In genomic region chr1:39396671-39397070, GRCh38 we compare ENCODE assay signal across 19 cellular contexts.
DNase-seq lines count a peak whose midpoint lies in the region; ATAC-seq and TF ChIP-seq lines count a peak whose summit lies in the region.
"Had no signal": no experiment of that assay in that cellular context is flagged by ENCODE, and none has a peak within 500 bp of the region (broad histone marks: within the 10 kb centered on the region; RNA-seq: fewer than 3 reads in every experiment).

No MANE protein-coding gene starts in this region.

- ATAC-seq in natural killer cell: no peak
- no peak for ATAC-seq in natural killer cell treated with Interleukin-12 subunit alpha and Interleukin-12 subunit beta and Interleukin-15 and Interleukin-18, amount 100 ng/mL, for 72 hours
- no peak for ATAC-seq in GM18517 (IDR thresholded peaks at IDR 0.05; ENCODE audit: unreplicated experiment)
- no peak for ATAC-seq in GM21528 (IDR thresholded peaks at IDR 0.05; ENCODE audit: low FRiP score, unreplicated experiment)
- ATAC-seq: foreskin keratinocyte; naive thymus-derived CD4-positive, alpha-beta T cell; PC-3; psoas muscle; stimulated activated effector memory CD8-positive, alpha-beta T cell treated with anti-CD3 and anti-CD28 coated beads, Interleukin-12 subunit alpha, Interleukin-12 subunit beta, amount 100 ng/mL, for 72 hours; upper lobe of right lung had no signal

- H3K9me3 Mint-ChIP-seq in natural killer cell (no peaks in the 10 kb centered on the region), endothelial cell (ENCODE audit: unreplicated experiment) (no peaks in the 10 kb centered on the region)
- no peaks in the 10 kb centered on the region for H3K9me3 Mint-ChIP-seq in natural killer cell treated with Interleukin-12 subunit alpha and Interleukin-12 subunit beta and Interleukin-15 and Interleukin-18, amount 100 ng/mL, for 72 hours
- H3K9me3 Mint-ChIP-seq: stimulated activated effector memory CD8-positive, alpha-beta T cell treated with anti-CD3 and anti-CD28 coated beads, Interleukin-12 subunit alpha, Interleukin-12 subunit beta, amount 100 ng/mL, for 72 hours had no signal

- no peaks in the 10 kb centered on the region for H3K9me3 ChIP-seq in neutrophil
- H3K9me3 ChIP-seq: psoas muscle, upper lobe of right lung had no signal

- no peak overlapping the region for H3K4me3 Mint-ChIP-seq in natural killer cell
- no peak overlapping the region for H3K4me3 Mint-ChIP-seq in natural killer cell treated with Interleukin-12 subunit alpha and Interleukin-12 subunit beta and Interleukin-15 and Interleukin-18, amount 100 ng/mL, for 72 hours
- no peak overlapping the region for H3K4me3 Mint-ChIP-seq in endothelial cell (ENCODE audit: unreplicated experiment)
- H3K4me3 Mint-ChIP-seq: stimulated activated effector memory CD8-positive, alpha-beta T cell treated with anti-CD3 and anti-CD28 coated beads, Interleukin-12 subunit alpha, Interleukin-12 subunit beta, amount 100 ng/mL, for 72 hours had no signal

- intact Hi-C loops in natural killer cell (cut with micrococcal nuclease): no loop called here

- TF ChIP-seq CTCF in natural killer cell (IDR thresholded peaks at IDR 0.05) (no peak), endothelial cell (IDR thresholded peaks at IDR 0.05; ENCODE audit: unreplicated experiment) (no peak), neutrophil (IDR thresholded peaks at IDR 0.05) (no peak)

- peaks cover 64 to 65% of the 10 kb centered on the region in 2 experiments for H3K4me1 ChIP-seq in neutrophil (ENCODE audit: control insufficient read depth in 1 of 2, insufficient read depth in 1 of 2, low read depth in 1 of 2, low read length in 1 of 2)

- no peak for DNase-seq in natural killer cell
- no peak for DNase-seq in natural killer cell treated with Interleukin-12 subunit alpha and Interleukin-12 subunit beta and Interleukin-15 and Interleukin-18, amount 100 ng/mL, for 72 hours (ENCODE audit: low spot score)
- DNase-seq in endothelial cell (ENCODE audit: low spot score): no peak
- no peak for DNase-seq in stimulated activated CD4-positive, alpha-beta T cell treated with anti-CD3 and anti-CD28 coated beads, Interleukin-2, amount 100 ng/mL, for 48 hours
- DNase-seq in activated effector memory CD4-positive, alpha-beta T cell treated with anti-CD3 and anti-CD28 coated beads, Interleukin-2, amount 50 U/mL, for 16 hours: no peak
- DNase-seq: activated CD4-positive, CD25-positive, alpha-beta regulatory T cell treated with anti-CD3 and anti-CD28 coated beads, Interleukin-2, amount 50 U/mL, for 72 hours; foreskin keratinocyte; naive thymus-derived CD4-positive, alpha-beta T cell; NCI-H1417 treated with DMSO at 0.1 percent for 48 hours; NCI-H2171 treated with DMSO at 0.1 percent for 48 hours; NCI-H69; PC-3; psoas muscle; stimulated activated CD4-positive, alpha-beta T cell treated with anti-CD3 and anti-CD28 coated beads, Interleukin-12 subunit alpha, Interleukin-12 subunit beta, amount 100 ng/mL, for 4 hours; upper lobe of right lung had no signal

- peaks cover 4% of the 10 kb centered on the region for H3K36me3 Mint-ChIP-seq in natural killer cell
- peaks cover 10% of the 10 kb centered on the region for H3K36me3 Mint-ChIP-seq in natural killer cell treated with Interleukin-12 subunit alpha and Interleukin-12 subunit beta and Interleukin-15 and Interleukin-18, amount 100 ng/mL, for 72 hours
- peaks cover 2% of the 10 kb centered on the region for H3K36me3 Mint-ChIP-seq in endothelial cell (ENCODE audit: low read depth, unreplicated experiment)

- H3K4me1 Mint-ChIP-seq in natural killer cell: peaks cover 72 to 79% of the 10 kb centered on the region in 2 donors
- peaks cover 58 to 77% of the 10 kb centered on the region in 2 donors for H3K4me1 Mint-ChIP-seq in natural killer cell treated with Interleukin-12 subunit alpha and Interleukin-12 subunit beta and Interleukin-15 and Interleukin-18, amount 100 ng/mL, for 72 hours (ENCODE audit: low read depth in 2 of 2)
- peaks cover 73% of the 10 kb centered on the region for H3K4me1 Mint-ChIP-seq in endothelial cell (ENCODE audit: unreplicated experiment)

- peak overlapping the region; percentile 80 for H3K27ac ChIP-seq in neutrophil
- H3K27ac ChIP-seq: foreskin keratinocyte, psoas muscle, upper lobe of right lung had no signal

- no peaks in the 10 kb centered on the region for H3K27me3 ChIP-seq in neutrophil
- H3K27me3 ChIP-seq: foreskin keratinocyte, upper lobe of right lung had no signal

- H3K27ac Mint-ChIP-seq in natural killer cell (peak overlapping the region; percentile 11 to 79), endothelial cell (ENCODE audit: unreplicated experiment) (peak overlapping the region; percentile 24)
- H3K27ac Mint-ChIP-seq in natural killer cell treated with Interleukin-12 subunit alpha and Interleukin-12 subunit beta and Interleukin-15 and Interleukin-18, amount 100 ng/mL, for 72 hours: peak overlapping the region in 1 of 2 donors; percentile 60
- H3K27ac Mint-ChIP-seq: stimulated activated effector memory CD8-positive, alpha-beta T cell treated with anti-CD3 and anti-CD28 coated beads, Interleukin-12 subunit alpha, Interleukin-12 subunit beta, amount 100 ng/mL, for 72 hours had no signal

- H3K4me3 ChIP-seq in neutrophil (ENCODE audit: low read depth in 1 of 2, low read length in 1 of 2): no peak overlapping the region
- H3K4me3 ChIP-seq: psoas muscle, upper lobe of right lung had no signal

- H3K36me3 ChIP-seq in neutrophil: no peaks in the 10 kb centered on the region

- no peaks in the 10 kb centered on the region for H3K27me3 Mint-ChIP-seq in natural killer cell (ENCODE audit: low read depth in 2 of 2)
- no peaks in the 10 kb centered on the region for H3K27me3 Mint-ChIP-seq in natural killer cell treated with Interleukin-12 subunit alpha and Interleukin-12 subunit beta and Interleukin-15 and Interleukin-18, amount 100 ng/mL, for 72 hours
- H3K27me3 Mint-ChIP-seq in endothelial cell (ENCODE audit: unreplicated experiment): peaks cover 7% of the 10 kb centered on the region
- H3K27me3 Mint-ChIP-seq: naive thymus-derived CD4-positive, alpha-beta T cell had no signal
